8 cellular contexts compared by ENCODE assay signal in the genomic region with DNA sequence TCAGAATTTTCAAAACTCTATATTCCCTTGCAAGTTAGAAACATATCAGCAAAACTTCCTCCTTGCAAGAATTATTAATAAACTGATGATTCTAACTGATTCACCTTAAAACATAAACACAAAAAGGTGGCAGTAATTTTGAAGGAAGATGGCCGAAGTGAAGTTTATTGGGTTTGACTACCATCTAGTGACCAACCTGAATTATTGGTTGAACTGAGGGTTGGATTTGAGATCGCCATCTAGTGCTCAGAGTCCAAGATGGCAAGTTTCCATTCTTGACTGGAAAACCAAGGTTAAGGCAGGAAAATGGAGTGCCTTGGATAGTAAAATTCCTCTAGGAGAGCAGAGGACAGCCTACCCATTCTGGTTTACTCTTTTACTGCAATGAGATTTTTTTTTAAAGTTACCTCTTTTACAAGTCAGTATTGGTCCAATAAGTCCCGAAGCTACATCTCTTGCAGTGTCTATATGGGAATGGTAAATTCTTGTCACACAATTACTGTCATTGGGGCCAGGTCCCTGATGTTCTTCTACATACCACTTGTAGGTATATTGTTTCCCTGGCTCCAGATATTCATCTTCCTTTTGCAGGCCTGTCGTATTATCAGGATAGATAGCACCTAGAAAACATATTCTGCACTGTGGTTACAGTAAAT. TPM values are rescaled to one million over a fixed set of nuclear protein-coding genes. Genes with fewer than 3 reads are reported as not detected.
A peak's percentile ranks its signal among the peaks of the same experiment; 100 is the strongest.
DNase-seq lines count a peak whose midpoint lies in the region; ATAC-seq lines count a peak whose summit lies in the region.

No MANE protein-coding gene starts in this region.

- no peaks in the 10 kb centered on the region for H3K9me3 Mint-ChIP-seq in activated naive CD8-positive, alpha-beta T cell treated with anti-CD3 and anti-CD28 coated beads, Interleukin-2, amount 50 U/mL, for 24 hours

- ATAC-seq in GM21381 (IDR thresholded peaks at IDR 0.05; ENCODE audit: unreplicated experiment), result peak; percentile 75
- peak; percentile 67 for ATAC-seq in HG03571 (IDR thresholded peaks at IDR 0.05; ENCODE audit: unreplicated experiment)
- peak; percentile 49 for ATAC-seq in activated naive CD8-positive, alpha-beta T cell treated with anti-CD3 and anti-CD28 coated beads, Interleukin-2, amount 50 U/mL, for 24 hours
- peak; percentile 86 for ATAC-seq in left cardiac atrium

- intact Hi-C loops in left cardiac atrium (cut with DNase I), result loop anchor here (2.0 to 5.0 kb wide), 2 partner anchors 151 to 316 kb away; no protein-coding TSS in a partner anchor

- H3K4me3 Mint-ChIP-seq in activated naive CD8-positive, alpha-beta T cell treated with anti-CD3 and anti-CD28 coated beads, Interleukin-2, amount 50 U/mL, for 24 hours, result no peak overlapping the region

- H3K27me3 Mint-ChIP-seq in activated naive CD8-positive, alpha-beta T cell treated with anti-CD3 and anti-CD28 coated beads, Interleukin-2, amount 50 U/mL, for 24 hours, result no peaks in the 10 kb centered on the region

- no peaks in the 10 kb centered on the region for H3K36me3 Mint-ChIP-seq in activated naive CD8-positive, alpha-beta T cell treated with anti-CD3 and anti-CD28 coated beads, Interleukin-2, amount 50 U/mL, for 24 hours (ENCODE audit: low read depth)

- DNase-seq in activated CD4-positive, alpha-beta T cell treated with anti-CD3 and anti-CD28 coated beads for 48 hours, result peak; percentile 16
- no peak for DNase-seq in activated CD4-positive, alpha-beta T cell treated with anti-CD3 and anti-CD28 coated beads, Interleukin-2, amount 50 U/mL, for 1 hour
- DNase-seq in NCI-H510A (lab: John Stamatoyannopoulos, UW) (peak; percentile 46), left cardiac atrium (no peak), pulmonary artery endothelial cell (ENCODE audit: low read depth, low spot score) (peak; percentile 75)
- peak; percentile 14 for DNase-seq in activated naive CD8-positive, alpha-beta T cell treated with anti-CD3 and anti-CD28 coated beads, Interleukin-2, amount 50 U/mL, for 24 hours

- H3K4me1 Mint-ChIP-seq in activated naive CD8-positive, alpha-beta T cell treated with anti-CD3 and anti-CD28 coated beads, Interleukin-2, amount 50 U/mL, for 24 hours, result peaks cover 14% of the 10 kb centered on the region

- no peak overlapping the region for H3K27ac Mint-ChIP-seq in activated naive CD8-positive, alpha-beta T cell treated with anti-CD3 and anti-CD28 coated beads, Interleukin-2, amount 50 U/mL, for 24 hours

RNA-seq across cellular contexts. Expression of a gene that starts 51.6 kb away (rescaled TPM):
- total RNA-seq in left cardiac atrium, result 10 to 100 TPM; 13.9 to 35.6 TPM
- 0.13 and 0.99 TPM in 2 replicates for total RNA-seq in pulmonary artery endothelial cell

Comparison
In these comparisons a context has a peak if more than half of its experiments do, and no peak if none do; other contexts are left out.
1. DNase-seq: peak in activated CD4-positive, alpha-beta T cell treated with anti-CD3 and anti-CD28 coated beads for 48 hours (single experiment), NCI-H510A (single experiment), activated naive CD8-positive, alpha-beta T cell treated with anti-CD3 and anti-CD28 coated beads, Interleukin-2, amount 50 U/mL, for 24 hours (single experiment) and pulmonary artery endothelial cell (single experiment); none in activated CD4-positive, alpha-beta T cell treated with anti-CD3 and anti-CD28 coated beads, Interleukin-2, amount 50 U/mL, for 1 hour (single experiment) and left cardiac atrium (single experiment).
2. Peak in every context shown above with its lines, with median percentiles within 50 percentile points of each other: ATAC-seq.